ENCODE assay signal across 8 cellular contexts in genomic region chr11:64923944-64924909, GRCh38. TPM values are rescaled to one million over a fixed set of nuclear protein-coding genes. Genes with fewer than 3 reads are reported as not detected.
A peak's percentile ranks its signal among the peaks of the same experiment; 100 is the strongest.
DNase-seq lines count a peak whose midpoint lies in the region; ATAC-seq and TF ChIP-seq lines count a peak whose summit lies in the region.

Gene PPP2R5B, plus strand, starts transcription at chr11:64924689. Its CDS starts 1,046 bp downstream, at chr11:64925735.

- H4K20me1 ChIP-seq in SU-DHL-6 (ENCODE audit: low read depth, low read length), result no peaks in the 10 kb centered on the region
- no peaks in the 10 kb centered on the region for H4K20me1 ChIP-seq in osteoblast (ENCODE audit: insufficient read depth, low read length)

- peak within 1 kb of the TSS; percentile 56 for H3K9ac ChIP-seq in SU-DHL-6 (ENCODE audit: low read length)

- H3K9me2 ChIP-seq in SU-DHL-6 (replicated peaks; ENCODE audit: insufficient read depth, low read length), result no peaks in the 10 kb centered on the region

- H3K36me3 Mint-ChIP-seq in activated naive CD8-positive, alpha-beta T cell treated with anti-CD3 and anti-CD28 coated beads, Interleukin-2, amount 10 ng/mL, durations not matched to agents 7 days and 5 days, result peaks cover 4% of the 10 kb centered on the region

- H3K4me1 ChIP-seq in osteoblast (ENCODE audit: insufficient read depth, low read length) (peaks cover 9% of the 10 kb centered on the region), thoracic aorta (ENCODE audit: control insufficient read depth in 1 of 2, low read depth in 2 of 2) (peaks cover 17 to 23% of the 10 kb centered on the region in 2 donors)

- POLR2A ChIA-PET in GM10248 (lab: Yijun Ruan, JAX), result interaction anchor here (0.6 to 1.1 kb wide), 2 partner anchors 46 to 575 kb away, joined by 3 to 4 read pairs; partner anchors contain the start of genes EHD1 and MALAT1
- POLR2A ChIA-PET in activated naive CD8-positive, alpha-beta T cell treated with anti-CD3 and anti-CD28 coated beads, Interleukin-2, amount 10 ng/mL, durations not matched to agents 7 days and 5 days (lab: Charles Lee), result interaction anchor here (0.5 to 1.8 kb wide), 21 partner anchors 9 to 974 kb away, joined by 3 to 10 read pairs (median 3); partner anchors contain the start of genes ARL2, BATF2, FAU and MAJIN

- peak; percentile 97 for DNase-seq in GM10248 (ENCODE audit: extremely low spot score)
- DNase-seq in NCI-H1417 (lab: John Stamatoyannopoulos, UW), result peak; percentile 85 to 91 (median 88)
- peak; percentile 90 for DNase-seq in activated naive CD8-positive, alpha-beta T cell treated with anti-CD3 and anti-CD28 coated beads, Interleukin-2, amount 10 ng/mL, durations not matched to agents 7 days and 5 days
- peak; percentile 92 to 99 (median 97) for DNase-seq in head of caudate nucleus
- DNase-seq in osteoblast (ENCODE audit: insufficient read length, low spot score, missing footprints), result peak; percentile 100
- peak; percentile 89 for DNase-seq in thoracic aorta (ENCODE audit: low spot score)

- TF ChIP-seq CTCF in GM10248 (IDR thresholded peaks at IDR 0.05; ENCODE audit: control extremely low read depth, extremely low read depth, low read depth, missing control alignments) (no peak), SU-DHL-6 (IDR thresholded peaks at IDR 0.05; ENCODE audit: insufficient read depth, low read length, poor library complexity, severe bottlenecking) (no peak), osteoblast (IDR thresholded peaks at IDR 0.05; ENCODE audit: extremely low read depth, low read depth, low read length) (no peak), thoracic aorta (IDR thresholded peaks at IDR 0.05) (no peak)

- H3K36me3 ChIP-seq in SU-DHL-6 (ENCODE audit: low read length) (no peaks in the 10 kb centered on the region), osteoblast (ENCODE audit: insufficient read depth, low read length) (peaks cover 9% of the 10 kb centered on the region), thoracic aorta (peaks cover 22% of the 10 kb centered on the region)

- H3K9me3 ChIP-seq in SU-DHL-6 (ENCODE audit: insufficient read depth, low read length), result no peaks in the 10 kb centered on the region
- H3K9me3 ChIP-seq in osteoblast (ENCODE audit: low read depth, low read length), result no peaks in the 10 kb centered on the region
- no peaks in the 10 kb centered on the region for H3K9me3 ChIP-seq in thoracic aorta

- H3K27ac ChIP-seq in SU-DHL-6 (ENCODE audit: low read depth, low read length) (no peak within 1 kb of the TSS), osteoblast (ENCODE audit: low read depth, low read length) (peak within 1 kb of the TSS; percentile 79), thoracic aorta (peak within 1 kb of the TSS; percentile 93 to 97)

- peak; percentile 76 for ATAC-seq in HG02763 (IDR thresholded peaks at IDR 0.05; ENCODE audit: unreplicated experiment)
- peak; percentile 93 for ATAC-seq in activated naive CD8-positive, alpha-beta T cell treated with anti-CD3 and anti-CD28 coated beads, Interleukin-2, amount 10 ng/mL, durations not matched to agents 7 days and 5 days (ENCODE audit: low read depth)
- peak; percentile 95 for ATAC-seq in thoracic aorta (ENCODE audit: insufficient number of reproducible peaks, low FRiP score, low read depth)

- no peaks in the 10 kb centered on the region for H3K27me3 ChIP-seq in SU-DHL-6 (ENCODE audit: low read length)
- H3K27me3 ChIP-seq in osteoblast (ENCODE audit: insufficient read depth, low read length), result no peaks in the 10 kb centered on the region
- H3K27me3 ChIP-seq in thoracic aorta (replicated peaks; ENCODE audit: insufficient read depth), result no peaks in the 10 kb centered on the region

- CTCF ChIA-PET in GM10248 (lab: Yijun Ruan, JAX), result interaction anchor here (0.7 to 1.7 kb wide), 5 partner anchors 76 to 189 kb away, joined by 3 to 5 read pairs (median 4); partner anchors contain the start of gene ARL2

- H3K9me3 Mint-ChIP-seq in activated naive CD8-positive, alpha-beta T cell treated with anti-CD3 and anti-CD28 coated beads, Interleukin-2, amount 10 ng/mL, durations not matched to agents 7 days and 5 days, result no peaks in the 10 kb centered on the region

- no peaks in the 10 kb centered on the region for H3F3A ChIP-seq in SU-DHL-6 (ENCODE audit: insufficient read depth)

- H3K27me3 Mint-ChIP-seq in activated naive CD8-positive, alpha-beta T cell treated with anti-CD3 and anti-CD28 coated beads, Interleukin-2, amount 10 ng/mL, durations not matched to agents 7 days and 5 days, result no peaks in the 10 kb centered on the region

- H3K4me3 ChIP-seq in SU-DHL-6 (ENCODE audit: insufficient read depth, low read length, poor library complexity, severe bottlenecking) (peak within 1 kb of the TSS; percentile 42), osteoblast (ENCODE audit: insufficient read depth, low read length) (peak within 1 kb of the TSS; percentile 97), thoracic aorta (peak within 1 kb of the TSS; percentile 85)

- peak within 1 kb of the TSS; percentile 94 for H2AFZ ChIP-seq in SU-DHL-6 (ENCODE audit: low read depth, low read length, severe bottlenecking)
- H2AFZ ChIP-seq in osteoblast (ENCODE audit: low read length), result peak within 1 kb of the TSS; percentile 99

- H3K4me1 Mint-ChIP-seq in activated naive CD8-positive, alpha-beta T cell treated with anti-CD3 and anti-CD28 coated beads, Interleukin-2, amount 10 ng/mL, durations not matched to agents 7 days and 5 days, result peaks cover 11% of the 10 kb centered on the region

- peak within 1 kb of the TSS; percentile 100 for H3K27ac Mint-ChIP-seq in activated naive CD8-positive, alpha-beta T cell treated with anti-CD3 and anti-CD28 coated beads, Interleukin-2, amount 10 ng/mL, durations not matched to agents 7 days and 5 days

- no peaks in the 10 kb centered on the region for H3K79me2 ChIP-seq in SU-DHL-6 (ENCODE audit: insufficient read depth, low read length)
- peaks cover 20% of the 10 kb centered on the region for H3K79me2 ChIP-seq in osteoblast (ENCODE audit: insufficient read depth, low read length)

- intact Hi-C loops in head of caudate nucleus (cut with DNase I), result loop anchor here (10.0 kb wide), 1 partner anchor 191 kb away; the partner anchor contains the start of genes TM7SF2 and ZNHIT2

- H3K4me2 ChIP-seq in SU-DHL-6 (ENCODE audit: low read depth, low read length, poor library complexity, severe bottlenecking) (peak within 1 kb of the TSS; percentile 74), osteoblast (ENCODE audit: insufficient read depth, low read length) (peak within 1 kb of the TSS; percentile 96)

- H3K4me3 Mint-ChIP-seq in activated naive CD8-positive, alpha-beta T cell treated with anti-CD3 and anti-CD28 coated beads, Interleukin-2, amount 10 ng/mL, durations not matched to agents 7 days and 5 days, result peak within 1 kb of the TSS; percentile 97

RNA-seq across cellular contexts. Expression of gene PPP2R5B, which starts in this region (rescaled TPM):
- total RNA-seq in activated naive CD8-positive, alpha-beta T cell treated with anti-CD3 and anti-CD28 coated beads, Interleukin-2, amount 10 ng/mL, durations not matched to agents 7 days and 5 days, result 10 to 100 TPM; 18.6 to 22.3 TPM
- 6.2 and 6.8 TPM in 2 replicates for total RNA-seq in osteoblast
- total RNA-seq in thoracic aorta, result 10 to 100 TPM; 21.0 to 38.2 TPM

Comparison
In these comparisons a context has a peak if more than half of its experiments do, and no peak if none do; other contexts are left out.
1. H3K4me3 ChIP-seq: peak in every context shown above with its lines; median percentile 97 in osteoblast; 85 in thoracic aorta; 42 in SU-DHL-6.